ENCODE assay signal across 16 cellular contexts in genomic region chr10:19966751-19967150, GRCh38.
DNase-seq lines count a peak whose midpoint lies in the region; ATAC-seq and TF ChIP-seq lines count a peak whose summit lies in the region.
"Had no signal": no experiment of that assay in that cellular context is flagged by ENCODE, and none has a peak within 500 bp of the region (broad histone marks: within the 10 kb centered on the region; RNA-seq: fewer than 3 reads in every experiment).

No MANE protein-coding gene starts in this region.

- no peak overlapping the region for H4K91ac ChIP-seq in IMR-90 (ENCODE audit: insufficient read depth, low read depth, low read length)

- H2AK9ac ChIP-seq in IMR-90 (replicated peaks; ENCODE audit: low read depth, low read length, poor library complexity): no peak overlapping the region

- TF ChIP-seq RAD21 in IMR-90 (IDR thresholded peaks at IDR 0.05; ENCODE audit: low read length): no peak

- TF ChIP-seq POLR2A in IMR-90 (IDR thresholded peaks at IDR 0.05; ENCODE audit: low read depth, low read length): no peak

- ATAC-seq in IMR-90 (ENCODE audit: low read depth): peak; percentile 21; the same call in 1 of the 2 replicates
- ATAC-seq in left lobe of liver: no peak
- ATAC-seq: pancreas had no signal

- no peak overlapping the region for H2AK5ac ChIP-seq in IMR-90 (ENCODE audit: low read depth, low read length)

- dilution Hi-C loops in IMR-90 (cut with HindIII; ENCODE audit: low sequenced_read_pairs, unreplicated experiment): no loop called here

- no peak overlapping the region for H4K8ac ChIP-seq in IMR-90 (ENCODE audit: low read depth in 2 of 2, low read length in 2 of 2)

- H3K9me1 ChIP-seq in IMR-90 (ENCODE audit: insufficient read depth, low read length): peaks cover 2% of the 10 kb centered on the region; the same call in 1 of the 2 replicates

- no peak overlapping the region for H3K56ac ChIP-seq in IMR-90 (ENCODE audit: extremely low read depth, insufficient read depth, low read length)

- H3K4me1 ChIP-seq in IMR-90 (ENCODE audit: control insufficient read depth, insufficient read depth, low read length): peaks cover 3% of the 10 kb centered on the region; the same call in 1 of the 2 replicates
- H3K4me1 ChIP-seq in iPS-15b (ENCODE audit: control insufficient read depth, insufficient read depth, low read length): peaks cover 23% of the 10 kb centered on the region
- H3K4me1 ChIP-seq: pancreas, spleen had no signal

- H3K4me2 ChIP-seq in IMR-90 (ENCODE audit: low read depth, low read length): no peak overlapping the region

- H3K18ac ChIP-seq in IMR-90 (ENCODE audit: low read depth, low read length): no peak overlapping the region

- WGBS in IMR-90 (ENCODE audit: extremely low coverage in 2 of 2, insufficient read length in 1 of 2), 2 experiments: 80% methylated on average over 1 of the region's 7 CpGs; no CpG with 5 or more reads in 1 of the 2 experiments

- H2AFZ ChIP-seq in IMR-90 (replicated peaks; ENCODE audit: low read length, poor library complexity): peak overlapping the region; percentile 81

- H3K36me3 ChIP-seq in IMR-90 (ENCODE audit: control insufficient read depth, insufficient read depth, low read length) (no peaks in the 10 kb centered on the region), iPS-15b (ENCODE audit: control insufficient read depth, insufficient read depth, low read length) (no peaks in the 10 kb centered on the region)
- H3K36me3 ChIP-seq: pancreas, spleen had no signal

- H3K9ac ChIP-seq in IMR-90 (ENCODE audit: low read depth, low read length) (no peak overlapping the region), iPS-15b (ENCODE audit: low read depth, low read length) (peak overlapping the region; percentile 41)

- no peak overlapping the region for H2BK5ac ChIP-seq in IMR-90 (ENCODE audit: low read depth, low read length, poor library complexity, severe bottlenecking)

- H2BK120ac ChIP-seq in IMR-90 (ENCODE audit: low read depth, low read length): no peak overlapping the region

- H2BK15ac ChIP-seq in IMR-90 (ENCODE audit: low read depth, low read length): no peak overlapping the region

- no peak overlapping the region for H4K5ac ChIP-seq in IMR-90 (ENCODE audit: low read depth, low read length)

- H3K4me3 ChIP-seq in IMR-90 (ENCODE audit: insufficient read depth, low read depth, low read length) (no peak overlapping the region), astrocyte of the spinal cord (ENCODE audit: low read depth, low read length) (no peak overlapping the region), iPS-15b (ENCODE audit: low read depth, low read length) (no peak overlapping the region), skeletal muscle cell (ENCODE audit: low read depth, low read length) (no peak overlapping the region)
- H3K4me3 ChIP-seq: pancreas, spleen had no signal

- H3K79me1 ChIP-seq in IMR-90 (ENCODE audit: low read depth in 1 of 2, low read length in 2 of 2): no peaks in the 10 kb centered on the region

- intact Hi-C loops in IMR-90 (cut with micrococcal nuclease): no loop called here

- H3K4ac ChIP-seq in IMR-90 (ENCODE audit: low read depth, low read length): no peak overlapping the region

- no peaks in the 10 kb centered on the region for H4K20me1 ChIP-seq in IMR-90 (ENCODE audit: insufficient read depth, low read length)

- H3K27me3 ChIP-seq in IMR-90 (ENCODE audit: control insufficient read depth, insufficient read depth, low read length) (no peaks in the 10 kb centered on the region), iPS-15b (ENCODE audit: control insufficient read depth, insufficient read depth, low read length) (no peaks in the 10 kb centered on the region)
- H3K27me3 ChIP-seq: pancreas, spleen had no signal

- H2BK20ac ChIP-seq in IMR-90 (ENCODE audit: low read depth, low read length): no peak overlapping the region

- in situ Hi-C loops in IMR-90 (cut with MboI; ENCODE audit: low sequenced_read_pairs): no loop called here
- in situ Hi-C loops in astrocyte of the spinal cord (cut with HindIII; ENCODE audit: low sequenced_read_pairs): no loop called here

- H3K27ac ChIP-seq in IMR-90 (ENCODE audit: insufficient read depth, low read length): no peak overlapping the region
- H3K27ac ChIP-seq: pancreas, spleen had no signal

- CTCF ChIA-PET in IMR-90 (lab: Yijun Ruan, JAX): no interaction called here

- TF ChIP-seq CTCF in IMR-90 (conservative IDR thresholded peaks at IDR 0.05; ENCODE audit: low read depth, low read length) (no peak), astrocyte of the spinal cord (IDR thresholded peaks at IDR 0.05; ENCODE audit: low read depth, low read length) (no peak)

- BruUV-seq in IMR-90 (replicated peaks; lab: Mats Ljungman, UMichigan): no TSS peak

- H3K23ac ChIP-seq in IMR-90 (ENCODE audit: low read depth, low read length): no peak overlapping the region

- no peaks in the 10 kb centered on the region for H3K9me3 ChIP-seq in IMR-90 (ENCODE audit: control insufficient read depth, insufficient read depth, low read length)
- no peaks in the 10 kb centered on the region for H3K9me3 ChIP-seq in iPS-15b (ENCODE audit: control insufficient read depth, insufficient read depth, low read length)
- H3K9me3 ChIP-seq: pancreas, spleen had no signal

- POLR2A ChIA-PET in IMR-90 (lab: Charles Lee; ENCODE audit: unreplicated experiment): no interaction called here

- DNase-seq in IMR-90: peak; percentile 23
- peak; percentile 45 for DNase-seq in astrocyte of the spinal cord (ENCODE audit: low read depth, low spot score)
- peak; percentile 39 for DNase-seq in skeletal muscle cell (ENCODE audit: low read depth)
- DNase-seq in left lobe of liver (ENCODE audit: low spot score): no peak
- no peak for DNase-seq in foreskin melanocyte
- DNase-seq in hypothalamus (lab: John Stamatoyannopoulos, UW): no peak
- no peak for DNase-seq in NCI-H2227 treated with DMSO at 0.1 percent for 48 hours (lab: John Stamatoyannopoulos, UW)
- DNase-seq: anterior cingulate cortex; effector CD4-positive, alpha-beta T cell; midbrain; NCI-H1048; OCI-M1; pancreas; spleen; stimulated activated naive CD4-positive, alpha-beta T cell had no signal

- no peak overlapping the region for H3K14ac ChIP-seq in IMR-90 (replicated peaks; ENCODE audit: low read depth, low read length)

TF ChIP-seq in IMR-90, 13 proteins besides CTCF, POLR2A, EP300 and RAD21:
- TF ChIP-seq NFE2L2 (IDR thresholded peaks at IDR 0.05; ENCODE audit: low read depth, low read length): no peak
- TF ChIP-seq CHD1 (IDR thresholded peaks at IDR 0.05; ENCODE audit: low read depth, low read length): no peak
- TF ChIP-seq SMC3 (IDR thresholded peaks at IDR 0.05; ENCODE audit: low read depth, low read length): no peak
- TF ChIP-seq FOS (IDR thresholded peaks at IDR 0.05; ENCODE audit: low read depth, low read length): no peak
- no peak for TF ChIP-seq USF2 (IDR thresholded peaks at IDR 0.05; ENCODE audit: low read depth, low read length)
- no peak for TF ChIP-seq RFX5 (IDR thresholded peaks at IDR 0.05; ENCODE audit: low read depth, low read length)

Comparison
In these comparisons a context has a peak if more than half of its experiments do, and no peak if none do; other contexts are left out.
1. DNase-seq: peak in IMR-90 (single experiment), astrocyte of the spinal cord (single experiment) and skeletal muscle cell (single experiment); none in left lobe of liver (single experiment), foreskin melanocyte (single experiment), hypothalamus (0 of 51) and NCI-H2227 treated with DMSO at 0.1 percent for 48 hours (single experiment).